8 cellular contexts compared by ENCODE assay signal in genomic region chr2:227163998-227164744, GRCh38. TPM values are rescaled to one million over a fixed set of nuclear protein-coding genes. Genes with fewer than 3 reads are reported as not detected.
A peak's percentile ranks its signal among the peaks of the same experiment; 100 is the strongest.
DNase-seq lines count a peak whose midpoint lies in the region; ATAC-seq and TF ChIP-seq lines count a peak whose summit lies in the region.

Gene COL4A3, plus strand, starts transcription at chr2:227164624. Its CDS starts 103 bp downstream, at chr2:227164727.
Gene COL4A4, minus strand, starts transcription at chr2:227164205. Its CDS starts 16,722 bp downstream, at chr2:227147483.

- H3K9me3 ChIP-seq in neuronal stem cell (replicated peaks in 1 of 2; ENCODE audit: control insufficient read depth in 2 of 2, insufficient read depth in 1 of 2, low read depth in 1 of 2, low read length in 2 of 2) = no peaks in the 10 kb centered on the region

- peak; percentile 46 for ATAC-seq in HG03135 (IDR thresholded peaks at IDR 0.05; ENCODE audit: unreplicated experiment)

- no peak within 1 kb of the TSS for H2BK12ac ChIP-seq in neuronal stem cell (ENCODE audit: low read length)

- H3K14ac ChIP-seq in neuronal stem cell (ENCODE audit: low read length) = no peak within 1 kb of the TSS

- no peak within 1 kb of the TSS for H3K4ac ChIP-seq in neuronal stem cell (ENCODE audit: low read length)

- H4K8ac ChIP-seq in neuronal stem cell (ENCODE audit: low read depth, low read length) = peak within 1 kb of the TSS; percentile 43

- peak within 1 kb of the TSS; percentile 52 for H2AK5ac ChIP-seq in neuronal stem cell (ENCODE audit: low read depth, low read length)

- H3K4me1 ChIP-seq in neuronal stem cell (ENCODE audit: control insufficient read depth in 2 of 2, insufficient read depth in 1 of 2, low read depth in 1 of 2, low read length in 2 of 2) = peaks cover 2 to 9% of the 10 kb centered on the region in 2 donors

- H3K4me3 ChIP-seq in fibroblast of mammary gland (ENCODE audit: control insufficient read depth, low read depth, low read length) (peak within 1 kb of the TSS; percentile 59), neuronal stem cell (ENCODE audit: low read length in 2 of 2) (peak within 1 kb of the TSS in 1 of 2 donors; percentile 80)

- no peaks in the 10 kb centered on the region for H3K79me1 ChIP-seq in neuronal stem cell (ENCODE audit: low read depth, low read length)

- peak within 1 kb of the TSS; percentile 17 for H3K23ac ChIP-seq in neuronal stem cell (ENCODE audit: low read depth, low read length, poor library complexity)

- peaks cover 6 to 78% (median 33%) of the 10 kb centered on the region in 3 experiments for H3K27me3 ChIP-seq in neuronal stem cell (ENCODE audit: control insufficient read depth in 3 of 3, insufficient read depth in 3 of 3, low read depth in 1 of 3, low read length in 3 of 3)

- TF ChIP-seq CTCF in fibroblast of mammary gland (conservative IDR thresholded peaks at IDR 0.05; ENCODE audit: control insufficient read depth, insufficient read depth, low read depth, low read length) = no peak

- H2BK15ac ChIP-seq in neuronal stem cell (ENCODE audit: low read length) = peak within 1 kb of the TSS; percentile 58

- no peak within 1 kb of the TSS for H4K91ac ChIP-seq in neuronal stem cell (ENCODE audit: low read depth, low read length, poor library complexity)

- H2AFZ ChIP-seq in neuronal stem cell (ENCODE audit: low read length) = peak within 1 kb of the TSS; percentile 85

- H3K36me3 ChIP-seq in neuronal stem cell (replicated peaks in 1 of 2; ENCODE audit: control insufficient read depth in 2 of 2, insufficient read depth in 2 of 2, low read length in 2 of 2) = no peaks in the 10 kb centered on the region

- DNase-seq in DMS 273 treated with DMSO at 0.1 percent for 48 hours (lab: John Stamatoyannopoulos, UW) = peak; percentile 14
- peak; percentile 3 for DNase-seq in GM19240 (ENCODE audit: insufficient read length, low spot score)
- DNase-seq in SW480 (ENCODE audit: low spot score) = peak; percentile 35
- peak; percentile 23 for DNase-seq in fibroblast of mammary gland (ENCODE audit: low read depth)
- DNase-seq in neuronal stem cell (ENCODE audit: low spot score) = peak; percentile 31
- no peak for DNase-seq in foreskin melanocyte
- DNase-seq in DMS153 (lab: John Stamatoyannopoulos, UW) = no peak

- peak within 1 kb of the TSS; percentile 75 for H3K18ac ChIP-seq in neuronal stem cell (ENCODE audit: low read length)

- no CpG with 5 or more reads among the region's 76 CpGs for WGBS in neuronal stem cell (ENCODE audit: extremely low coverage in 2 of 2, insufficient read length in 2 of 2, insufficient replicate concordance in 1 of 2), 2 donors

- no peak within 1 kb of the TSS for H2BK5ac ChIP-seq in neuronal stem cell (ENCODE audit: low read length)

- H3K4me2 ChIP-seq in neuronal stem cell (ENCODE audit: insufficient read depth, low read length, poor library complexity, severe bottlenecking) = peak within 1 kb of the TSS; percentile 100

- no peak within 1 kb of the TSS for H2BK120ac ChIP-seq in neuronal stem cell (ENCODE audit: low read depth, low read length)

- H3K27ac ChIP-seq in neuronal stem cell (replicated peaks; ENCODE audit: low read length) = no peak within 1 kb of the TSS

- H3K9ac ChIP-seq in neuronal stem cell (ENCODE audit: low read depth, low read length, poor library complexity) = peak within 1 kb of the TSS; percentile 83

RNA-seq across cellular contexts. Expression of gene COL4A3, which starts in this region (rescaled TPM):
- not detected for polyA plus RNA-seq in neuronal stem cell (2013, experiment 1 of 2)
- not detected for polyA plus RNA-seq in neuronal stem cell (2013, experiment 2 of 2)

RNA-seq across cellular contexts. Expression of gene COL4A4, which starts in this region (rescaled TPM):
- 0.03 TPM for polyA plus RNA-seq in neuronal stem cell (2013, experiment 1 of 2)
- 0.03 TPM for polyA plus RNA-seq in neuronal stem cell (2013, experiment 2 of 2)

Comparison
In these comparisons a context has a peak if more than half of its experiments do, and no peak if none do; other contexts are left out.
1. DNase-seq: peak in DMS 273 treated with DMSO at 0.1 percent for 48 hours (single experiment), GM19240 (single experiment), SW480 (single experiment), fibroblast of mammary gland (single experiment) and neuronal stem cell (single experiment); none in foreskin melanocyte (single experiment) and DMS153 (single experiment).